In the genomic region with DNA sequence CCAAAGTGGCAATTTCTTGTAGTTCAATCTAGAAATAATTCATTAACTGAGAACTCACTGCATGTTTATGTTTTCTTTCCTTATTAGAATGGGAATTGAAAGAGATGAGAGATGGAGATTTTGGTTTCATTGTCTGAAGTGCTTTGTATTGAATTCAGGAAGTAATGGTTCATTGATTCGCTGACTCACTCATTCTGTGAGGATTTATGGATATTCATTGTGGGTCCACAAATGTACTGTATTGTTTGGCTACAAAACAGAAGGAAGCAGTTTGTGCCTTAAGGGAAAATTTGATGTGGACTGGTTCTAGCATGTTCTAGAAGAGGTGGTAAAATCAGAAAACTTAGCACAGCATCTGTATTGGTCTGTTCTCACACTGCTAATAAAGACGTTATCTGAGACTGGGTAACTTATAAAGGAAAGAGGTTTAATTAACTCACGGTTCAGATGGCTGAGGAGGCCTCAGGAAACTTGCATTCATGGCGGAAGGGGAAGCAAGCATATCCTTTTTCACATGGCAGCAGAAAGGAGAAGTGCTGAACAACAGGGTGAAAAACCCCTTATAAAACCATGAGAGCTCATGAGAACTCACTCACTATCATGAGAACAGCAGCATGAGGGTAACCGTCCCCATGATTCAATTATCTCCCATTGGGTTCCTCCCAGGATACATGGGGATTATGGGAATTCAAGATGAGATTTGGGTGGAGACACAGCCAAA, we compare ENCODE assay signal across 20 cellular contexts.
DNase-seq lines count a peak whose midpoint lies in the region; ATAC-seq, FAIRE-seq and TF ChIP-seq lines count a peak whose summit lies in the region.
"Had no signal": no experiment of that assay in that cellular context is flagged by ENCODE, and none has a peak within 500 bp of the region (broad histone marks: within the 10 kb centered on the region; RNA-seq: fewer than 3 reads in every experiment).

No MANE protein-coding gene starts in this region.

- H3K4me3 Mint-ChIP-seq in stimulated activated naive CD8-positive, alpha-beta T cell treated with anti-CD3 and anti-CD28 coated beads, Interleukin-15, amount 100 ng/mL, for 72 hours: no peak overlapping the region
- H3K4me3 Mint-ChIP-seq: immature natural killer cell; T-helper 1 cell treated with Interleukin-12 subunit alpha and Interleukin-12 subunit beta and Interleukin-4 antibody, amounts not matched to agents 30 μg/mL and 1 μg/mL, for 36 hours had no signal

- no peak for TF ChIP-seq CTCF in left ventricle myocardium inferior (IDR thresholded peaks at IDR 0.05; ENCODE audit: borderline replicate concordance)

- no peaks in the 10 kb centered on the region for H3K4me1 ChIP-seq in left ventricle myocardium inferior
- H3K4me1 ChIP-seq: ascending aorta, suprapubic skin had no signal

- H3K27ac Mint-ChIP-seq in stimulated activated naive CD8-positive, alpha-beta T cell treated with anti-CD3 and anti-CD28 coated beads, Interleukin-15, amount 100 ng/mL, for 72 hours: no peak overlapping the region
- H3K27ac Mint-ChIP-seq: immature natural killer cell; T-helper 1 cell treated with Interleukin-12 subunit alpha and Interleukin-12 subunit beta and Interleukin-4 antibody, amounts not matched to agents 30 μg/mL and 1 μg/mL, for 36 hours had no signal

- no peaks in the 10 kb centered on the region for H3K36me3 ChIP-seq in left ventricle myocardium inferior
- H3K36me3 ChIP-seq: ascending aorta, suprapubic skin had no signal

- no peaks in the 10 kb centered on the region for H3K27me3 Mint-ChIP-seq in stimulated activated naive CD8-positive, alpha-beta T cell treated with anti-CD3 and anti-CD28 coated beads, Interleukin-15, amount 100 ng/mL, for 72 hours

- H3K27ac ChIP-seq in left ventricle myocardium inferior (replicated peaks): no peak overlapping the region
- H3K27ac ChIP-seq: ascending aorta, suprapubic skin had no signal

- intact Hi-C loops in left ventricle myocardium superior (cut with micrococcal nuclease) (no loop called here), left ventricle myocardium inferior (cut with micrococcal nuclease) (no loop called here)

- no peaks in the 10 kb centered on the region for H3K9me3 ChIP-seq in left ventricle myocardium inferior (replicated peaks)
- H3K9me3 ChIP-seq: ascending aorta, suprapubic skin had no signal

- no peaks in the 10 kb centered on the region for H3K9me3 Mint-ChIP-seq in stimulated activated naive CD8-positive, alpha-beta T cell treated with anti-CD3 and anti-CD28 coated beads, Interleukin-15, amount 100 ng/mL, for 72 hours

- H3K4me1 Mint-ChIP-seq in stimulated activated naive CD8-positive, alpha-beta T cell treated with anti-CD3 and anti-CD28 coated beads, Interleukin-15, amount 100 ng/mL, for 72 hours: no peaks in the 10 kb centered on the region
- H3K4me1 Mint-ChIP-seq: immature natural killer cell had no signal

- H3K27me3 ChIP-seq in left ventricle myocardium inferior (ENCODE audit: low read depth): no peaks in the 10 kb centered on the region
- H3K27me3 ChIP-seq: ascending aorta, suprapubic skin had no signal

- peak; percentile 56 for FAIRE-seq in GM12891 (lab: Jason Lieb, UNC)
- FAIRE-seq: colon, endothelial cell of umbilical vein, HTR-8/SVneo had no signal

- ATAC-seq in HG02852 (IDR thresholded peaks at IDR 0.05; ENCODE audit: unreplicated experiment) (peak; percentile 50), left ventricle myocardium superior (no peak)
- ATAC-seq in stimulated activated naive CD8-positive, alpha-beta T cell treated with anti-CD3 and anti-CD28 coated beads, Interleukin-15, amount 100 ng/mL, for 72 hours: no peak
- ATAC-seq: right cardiac atrium had no signal

- no peak for TF ChIP-seq POLR2A in GM12891 (IDR thresholded peaks at IDR 0.05; ENCODE audit: low read depth, low read length)

- H3K4me3 ChIP-seq in left ventricle myocardium inferior: no peak overlapping the region
- H3K4me3 ChIP-seq: ascending aorta, suprapubic skin had no signal

- DNase-seq in GM12891 (ENCODE audit: insufficient read length, low spot score) (no peak), NCI-H748 treated with DMSO at 0.1 percent for 48 hours (lab: John Stamatoyannopoulos, UW) (peak; percentile 36), kidney tubule cell (ENCODE audit: low spot score) (peak; percentile 63), left ventricle myocardium superior (no peak), left ventricle myocardium inferior (no peak), dermis blood vessel endothelial cell (no peak)
- DNase-seq in stimulated activated naive CD8-positive, alpha-beta T cell treated with anti-CD3 and anti-CD28 coated beads, Interleukin-15, amount 100 ng/mL, for 72 hours: no peak
- DNase-seq: activated CD4-positive, CD25-positive, alpha-beta regulatory T cell treated with anti-CD3 and anti-CD28 coated beads, Interleukin-2, amount 50 U/mL, for 72 hours; activated effector memory CD4-positive, alpha-beta T cell treated with Interleukin-2 at 50 U/mL for 16 hours; C1 segment of cervical spinal cord; immature natural killer cell; NCI-H187 treated with DMSO at 0.1 percent for 48 hours; right cardiac atrium had no signal

TF ChIP-seq in GM12891, 5 proteins besides CTCF, POLR2A, EP300 and RAD21:
- TF ChIP-seq SPI1 (IDR thresholded peaks at IDR 0.05; ENCODE audit: low read depth, low read length) (peak; percentile 77), POLR2AphosphoS5 (IDR thresholded peaks at IDR 0.05; ENCODE audit: low read depth, low read length) (no peak)

Comparison
In these comparisons a context has a peak if more than half of its experiments do, and no peak if none do; other contexts are left out.
1. DNase-seq: peak in NCI-H748 treated with DMSO at 0.1 percent for 48 hours (single experiment) and kidney tubule cell (single experiment); none in GM12891 (single experiment), left ventricle myocardium superior (single experiment), stimulated activated naive CD8-positive, alpha-beta T cell treated with anti-CD3 and anti-CD28 coated beads, Interleukin-15, amount 100 ng/mL, for 72 hours (0 of 2), left ventricle myocardium inferior (single experiment) and dermis blood vessel endothelial cell (single experiment).